Comparison of ENCODE assay signal across 17 cellular contexts in the genomic region with DNA sequence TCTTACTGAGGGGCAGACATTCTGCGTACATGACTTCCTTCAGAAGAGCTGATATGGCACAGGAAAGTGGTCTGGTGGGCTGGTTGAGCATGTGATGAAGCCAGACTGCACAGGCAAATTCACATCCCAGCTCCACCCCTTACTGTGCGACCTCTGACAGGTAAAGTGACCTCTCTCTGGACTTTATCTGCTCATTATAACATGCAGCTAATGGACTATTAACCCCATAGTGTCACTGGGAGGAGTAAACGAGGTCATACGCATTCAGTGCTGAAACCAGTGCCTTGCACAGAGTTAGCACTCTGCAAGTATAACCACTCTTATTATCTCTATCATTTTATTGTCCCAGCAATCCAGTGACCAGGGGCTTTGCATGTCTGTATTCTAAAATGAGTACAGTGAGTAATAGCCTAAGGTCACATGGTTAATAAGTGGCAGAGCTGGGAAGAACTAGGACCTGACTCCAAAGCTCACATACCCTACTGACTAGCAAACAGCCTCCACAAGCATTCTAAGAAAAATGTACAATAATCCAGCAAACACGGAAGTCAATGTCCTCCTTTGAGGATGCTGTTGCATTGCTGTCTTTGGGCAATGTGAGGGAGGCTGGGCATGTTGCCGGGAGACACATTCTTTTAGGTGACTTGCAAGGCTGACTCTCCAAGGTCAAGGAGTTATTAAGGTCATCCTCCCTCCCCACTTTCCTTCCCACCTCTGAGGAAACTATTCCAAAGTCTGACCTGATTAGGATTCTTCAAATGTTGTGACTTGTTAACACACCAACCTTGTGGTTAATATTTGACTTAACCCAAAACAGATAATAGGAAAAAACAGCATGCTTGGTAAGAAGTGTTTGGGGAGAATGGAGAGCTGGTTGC. TPM values are rescaled to one million over a fixed set of nuclear protein-coding genes. Genes with fewer than 3 reads are reported as not detected.
DNase-seq lines count a peak whose midpoint lies in the region; ATAC-seq and TF ChIP-seq lines count a peak whose summit lies in the region.
"Had no signal": no experiment of that assay in that cellular context is flagged by ENCODE, and none has a peak within 500 bp of the region (broad histone marks: within the 10 kb centered on the region; RNA-seq: fewer than 3 reads in every experiment).

No MANE protein-coding gene starts in this region.

- intact Hi-C loops in left ventricle myocardium inferior (cut with micrococcal nuclease), result no loop called here

- DNase-seq in DMS53 (lab: John Stamatoyannopoulos, UW) (peak; percentile 22), DMS53 treated with DMSO at 0.1 percent for 48 hours (lab: John Stamatoyannopoulos, UW; ENCODE audit: unreplicated experiment) (no peak), left ventricle myocardium inferior (no peak), myocyte (ENCODE audit: low read depth) (peak; percentile 65), NCI-H1048 (lab: John Stamatoyannopoulos, UW) (no peak), GM10248 (ENCODE audit: extremely low spot score) (no peak), NCI-H2081 (lab: John Stamatoyannopoulos, UW) (no peak)
- DNase-seq: activated CD4-positive, alpha-beta memory T cell treated with anti-CD3 and anti-CD28 coated beads for 36 hours; activated naive CD8-positive, alpha-beta T cell treated with anti-CD3 and anti-CD28 coated beads for 36 hours; activated T-cell treated with anti-CD3 and anti-CD28 coated beads, Interleukin-2, amount 50 U/mL, for 4 hours; C1 segment of cervical spinal cord; DMS79; NCI-H2171 had no signal

- CTCF ChIA-PET in GM10248 (lab: Yijun Ruan, JAX), result interaction anchor here (1.1 to 9.9 kb wide), 3 partner anchors 18 to 24 kb away, joined by 4 to 68 read pairs (median 61); a partner anchor contains a TSS

- H3K9me3 ChIP-seq in left ventricle myocardium inferior (replicated peaks), result peaks cover 11% of the 10 kb centered on the region

- peaks cover 53% of the 10 kb centered on the region for H3K4me1 ChIP-seq in left ventricle myocardium inferior

- ATAC-seq in GM18505 (IDR thresholded peaks at IDR 0.05; ENCODE audit: unreplicated experiment), result no peak
- ATAC-seq: activated T-cell treated with anti-CD3 and anti-CD28 coated beads, Interleukin-2, amount 50 U/mL, for 4 hours had no signal

- H3K4me3 ChIP-seq in left ventricle myocardium inferior, result no peak overlapping the region
- H3K4me3 ChIP-seq: lung, tibial nerve had no signal

- no peaks in the 10 kb centered on the region for H3K27me3 ChIP-seq in left ventricle myocardium inferior (ENCODE audit: low read depth)
- H3K27me3 ChIP-seq: tibial nerve had no signal

- POLR2A ChIA-PET in GM10248 (lab: Yijun Ruan, JAX), result no interaction called here

- peak overlapping the region; percentile 82 for H3K27ac ChIP-seq in left ventricle myocardium inferior (replicated peaks)
- H3K27ac ChIP-seq: 22Rv1 had no signal

- peaks cover 5% of the 10 kb centered on the region for H3K36me3 ChIP-seq in left ventricle myocardium inferior

- no peak for TF ChIP-seq POLR2A in GM18505 (IDR thresholded peaks at IDR 0.05; ENCODE audit: borderline replicate concordance, extremely low read depth, insufficient read depth, insufficient read length)

- no peak for TF ChIP-seq CTCF in left ventricle myocardium inferior (IDR thresholded peaks at IDR 0.05; ENCODE audit: borderline replicate concordance)
- TF ChIP-seq CTCF in GM10248 (IDR thresholded peaks at IDR 0.05; ENCODE audit: control extremely low read depth, extremely low read depth, low read depth, missing control alignments), result no peak

RNA-seq across cellular contexts. Expression of a gene that starts 19.0 kb away (rescaled TPM):
- 139 TPM for total RNA-seq in left ventricle myocardium inferior
- 169 and 223 TPM in 2 replicates for total RNA-seq in myocyte
- polyA plus RNA-seq in myocyte (2012), result 276 TPM

Comparison
In these comparisons a context has a peak if more than half of its experiments do, and no peak if none do; other contexts are left out.
1. DNase-seq: peak in DMS53 (single experiment) and myocyte (single experiment); none in DMS53 treated with DMSO at 0.1 percent for 48 hours (single experiment), left ventricle myocardium inferior (single experiment), NCI-H1048 (single experiment), GM10248 (single experiment) and NCI-H2081 (0 of 2).